Comparison of ENCODE assay signal across 21 cellular contexts in genomic region chr12:94670075-94670474, GRCh38.
"Had no signal": no experiment of that assay in that cellular context is flagged by ENCODE, and none has a peak within 500 bp of the region (broad histone marks: within the 10 kb centered on the region; RNA-seq: fewer than 3 reads in every experiment).

No MANE protein-coding gene starts in this region.

- H3K27ac ChIP-seq: coronary artery, epithelial cell of prostate, heart left ventricle, prostate gland, tibial artery had no signal

- H3K4me1 Mint-ChIP-seq: endodermal cell had no signal

- H3K9me3 ChIP-seq: heart left ventricle, prostate gland, tibial artery had no signal

- H3K4me1 ChIP-seq: prostate gland had no signal

- H3K27me3 ChIP-seq: heart left ventricle, tibial artery had no signal

- H3K9me3 Mint-ChIP-seq: activated naive CD4-positive, alpha-beta T cell treated with anti-CD3 and anti-CD28 coated beads, Interleukin-2, amount 10 ng/mL, durations not matched to agents 7 days and 5 days; endodermal cell; naive B cell; stimulated activated naive CD8-positive, alpha-beta T cell treated with anti-CD3 and anti-CD28 coated beads, Interleukin-15, amount 100 ng/mL, for 72 hours had no signal

- FAIRE-seq: urothelium cell line had no signal

- H3K27me3 Mint-ChIP-seq: naive B cell had no signal

- ATAC-seq: heart left ventricle; left colon; stimulated activated naive CD8-positive, alpha-beta T cell treated with anti-CD3 and anti-CD28 coated beads, Interleukin-15, amount 100 ng/mL, for 72 hours had no signal

- H3K4me3 ChIP-seq: coronary artery, heart left ventricle, prostate gland, tibial artery had no signal

- H3K36me3 Mint-ChIP-seq: activated naive CD4-positive, alpha-beta T cell treated with anti-CD3 and anti-CD28 coated beads, Interleukin-2, amount 10 ng/mL, durations not matched to agents 7 days and 5 days; naive B cell had no signal

- H3K27ac Mint-ChIP-seq: activated naive CD4-positive, alpha-beta T cell treated with anti-CD3 and anti-CD28 coated beads, Interleukin-2, amount 10 ng/mL, durations not matched to agents 7 days and 5 days; endodermal cell; stimulated activated naive CD8-positive, alpha-beta T cell treated with anti-CD3 and anti-CD28 coated beads, Interleukin-15, amount 100 ng/mL, for 72 hours had no signal

- H3K4me3 Mint-ChIP-seq: activated naive CD4-positive, alpha-beta T cell treated with anti-CD3 and anti-CD28 coated beads, Interleukin-2, amount 10 ng/mL, durations not matched to agents 7 days and 5 days; endodermal cell; naive B cell; stimulated activated naive CD8-positive, alpha-beta T cell treated with anti-CD3 and anti-CD28 coated beads, Interleukin-15, amount 100 ng/mL, for 72 hours had no signal

- H3K36me3 ChIP-seq: heart left ventricle, prostate gland, tibial artery had no signal

- DNase-seq: activated CD4-positive, alpha-beta T cell treated with anti-CD3 and anti-CD28 coated beads for 4 hours; activated CD4-positive, alpha-beta T cell treated with anti-CD3 and anti-CD28 coated beads, Interleukin-2, amount 50 U/mL, for 48 hours; activated CD4-positive, CD25-positive, alpha-beta regulatory T cell; activated effector memory CD4-positive, alpha-beta T cell treated with Interleukin-2 at 50 U/mL for 16 hours; activated naive CD4-positive, alpha-beta T cell treated with anti-CD3 and anti-CD28 coated beads, Interleukin-2, amount 10 ng/mL, durations not matched to agents 7 days and 5 days; activated T-cell treated with anti-CD3 and anti-CD28 coated beads, Interleukin-2, amount 50 U/mL, for 48 hours; amygdala; cerebellar nuclear complex; heart left ventricle; islet precursor cell; left colon; naive B cell; stimulated activated CD4-positive, alpha-beta T cell treated with anti-CD3 and anti-CD28 coated beads, Interleukin-12 subunit alpha, Interleukin-12 subunit beta, amount 100 ng/mL, for 4 hours; stimulated activated naive CD8-positive, alpha-beta T cell treated with anti-CD3 and anti-CD28 coated beads, Interleukin-15, amount 100 ng/mL, for 72 hours; T-helper 9 cell; tibial artery had no signal
